ENCODE assay signal across 31 cellular contexts in genomic region chr11:124026498-124026897, GRCh38. TPM values are rescaled to one million over a fixed set of nuclear protein-coding genes. Genes with fewer than 3 reads are reported as not detected.
DNase-seq lines count a peak whose midpoint lies in the region; ATAC-seq, FAIRE-seq and TF ChIP-seq lines count a peak whose summit lies in the region.
"Had no signal": no experiment of that assay in that cellular context is flagged by ENCODE, and none has a peak within 500 bp of the region (broad histone marks: within the 10 kb centered on the region; RNA-seq: fewer than 3 reads in every experiment).

A gene with protein sequence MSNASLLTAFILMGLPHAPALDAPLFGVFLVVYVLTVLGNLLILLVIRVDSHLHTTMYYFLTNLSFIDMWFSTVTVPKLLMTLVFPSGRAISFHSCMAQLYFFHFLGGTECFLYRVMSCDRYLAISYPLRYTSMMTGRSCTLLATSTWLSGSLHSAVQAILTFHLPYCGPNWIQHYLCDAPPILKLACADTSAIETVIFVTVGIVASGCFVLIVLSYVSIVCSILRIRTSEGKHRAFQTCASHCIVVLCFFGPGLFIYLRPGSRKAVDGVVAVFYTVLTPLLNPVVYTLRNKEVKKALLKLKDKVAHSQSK (plus strand): TSS chr11:124026798. CDS start chr11:124029623, 2,825 bp downstream.

- H3K9me3 ChIP-seq in osteoblast (ENCODE audit: low read depth, low read length) (no peaks in the 10 kb centered on the region), heart left ventricle (no peaks in the 10 kb centered on the region)
- H3K9me3 ChIP-seq: BE2C, BLaER1 had no signal

- ATAC-seq in HG03342 (IDR thresholded peaks at IDR 0.05; ENCODE audit: unreplicated experiment) (no peak), heart left ventricle (no peak), GM18873 (IDR thresholded peaks at IDR 0.05; ENCODE audit: low FRiP score, unreplicated experiment) (no peak)
- ATAC-seq: GM12878 had no signal

- H3K36me3 ChIP-seq in osteoblast (ENCODE audit: insufficient read depth, low read length): no peaks in the 10 kb centered on the region
- H3K36me3 ChIP-seq in heart left ventricle: no peaks in the 10 kb centered on the region
- H3K36me3 ChIP-seq: BE2C, BLaER1 had no signal

- DNase-seq in frontal cortex (ENCODE audit: low spot score in 2 of 2) (no peak), osteoblast (ENCODE audit: insufficient read length, low spot score, missing footprints) (peak; percentile 35), heart left ventricle (no peak)
- DNase-seq: 8988T; ACHN; BE2C; C1 segment of cervical spinal cord; CD4-positive, alpha-beta memory T cell; CD4-positive, CD25-positive, alpha-beta regulatory T cell; CD8-positive, alpha-beta memory T cell; COR-L47; DMS 273 treated with DMSO at 0.1 percent for 48 hours; DMS153; DMS53; DMS79; DND-41; EL; GDM1 had no signal

- no peak within 1 kb of the TSS for H3K27ac ChIP-seq in osteoblast (ENCODE audit: low read depth, low read length)
- no peak within 1 kb of the TSS for H3K27ac ChIP-seq in heart left ventricle
- H3K27ac ChIP-seq: BLaER1 had no signal

- H3K79me2 ChIP-seq in osteoblast (ENCODE audit: insufficient read depth, low read length): no peaks in the 10 kb centered on the region

- H3K4me3 ChIP-seq in osteoblast (ENCODE audit: insufficient read depth, low read length) (no peak within 1 kb of the TSS), heart left ventricle (no peak within 1 kb of the TSS)
- H3K4me3 ChIP-seq: BLaER1, GM12878 had no signal

- WGBS in heart left ventricle, 4 donors: 72 to 81% (median 75%) methylated on average over 2 of the region's 2 CpGs

- H3K27me3 ChIP-seq in osteoblast (ENCODE audit: insufficient read depth, low read length): no peaks in the 10 kb centered on the region
- H3K27me3 ChIP-seq in heart left ventricle: no peaks in the 10 kb centered on the region
- H3K27me3 ChIP-seq: BE2C, BLaER1 had no signal

- TF ChIP-seq CTCF in osteoblast (IDR thresholded peaks at IDR 0.05; ENCODE audit: extremely low read depth, low read depth, low read length) (no peak), heart left ventricle (IDR thresholded peaks at IDR 0.05) (no peak)

- H2AFZ ChIP-seq in osteoblast (ENCODE audit: low read length): no peak within 1 kb of the TSS

- no peak within 1 kb of the TSS for H3K4me2 ChIP-seq in osteoblast (ENCODE audit: insufficient read depth, low read length)
- H3K4me2 ChIP-seq: BLaER1 had no signal

- no peak for TF ChIP-seq POLR2A in heart left ventricle (IDR thresholded peaks at IDR 0.05)

- peak; percentile 15 for FAIRE-seq in frontal cortex (lab: Jason Lieb, UNC)
- FAIRE-seq: A204.1, GM12878, GM12892, GM18507, GM19239 had no signal

- no peaks in the 10 kb centered on the region for H4K20me1 ChIP-seq in osteoblast (ENCODE audit: insufficient read depth, low read length)
- H4K20me1 ChIP-seq: BLaER1 had no signal

- intact Hi-C loops in heart left ventricle (cut with DNase I): no loop called here

- H3K4me1 ChIP-seq in osteoblast (ENCODE audit: insufficient read depth, low read length) (no peaks in the 10 kb centered on the region), heart left ventricle (no peaks in the 10 kb centered on the region)
- H3K4me1 ChIP-seq: BE2C, BLaER1 had no signal

RNA-seq across cellular contexts. Expression of the gene that starts here (rescaled TPM):
- not detected for total RNA-seq in frontal cortex
- not detected in 2 replicates for total RNA-seq in osteoblast
- total RNA-seq in heart left ventricle: not detected
- polyA plus RNA-seq in heart left ventricle: not detected
- total RNA-seq: A673; CD4-positive, alpha-beta memory T cell; CD4-positive, CD25-positive, alpha-beta regulatory T cell; CD8-positive, alpha-beta memory T cell; Daoy; G401; GM12878 had no signal
- polyA plus RNA-seq: AG04450; CD14-positive monocyte; CD4-positive, alpha-beta memory T cell; CD4-positive, CD25-positive, alpha-beta regulatory T cell; CD8-positive, alpha-beta memory T cell; GM12878 had no signal

Comparison
In these comparisons a context has a peak if more than half of its experiments do, and no peak if none do; other contexts are left out.
1. Peak in DNase-seq in osteoblast; RNA of the gene not detected or under 1 TPM.